ENCODE assay signal across 1 cellular context in the genomic region with DNA sequence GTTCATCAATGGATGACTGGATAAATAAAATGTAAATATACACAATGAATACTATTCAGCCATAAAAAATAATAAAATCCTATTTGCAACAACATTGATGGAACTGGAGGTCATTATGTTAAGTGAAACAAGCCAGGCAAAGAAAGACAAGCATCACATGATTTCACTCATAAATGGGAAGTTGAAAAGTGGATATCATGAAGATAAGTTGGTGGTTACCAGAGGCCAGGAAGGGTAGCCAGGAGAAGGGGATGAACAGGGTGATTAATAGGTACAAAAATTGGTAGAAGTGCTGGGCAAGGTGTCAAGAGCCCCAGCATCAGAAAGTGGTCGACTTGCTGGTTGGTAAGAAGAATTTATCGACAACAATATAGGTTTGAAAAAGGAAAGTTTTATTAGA.
TF ChIP-seq lines count a peak whose summit lies in the region.

No MANE protein-coding gene starts in this region.

TF ChIP-seq in GM12878, 131 proteins besides CTCF, POLR2A, EP300 and RAD21:
- TF ChIP-seq ZNF274 (IDR thresholded peaks at IDR 0.05; ENCODE audit: insufficient read depth, insufficient read length) (no peak), CHD2 (IDR thresholded peaks at IDR 0.05; ENCODE audit: borderline replicate concordance, low read depth, low read length) (no peak), ESRRA (IDR thresholded peaks at IDR 0.05; ENCODE audit: low read length) (no peak), ZNF384 (IDR thresholded peaks at IDR 0.05; ENCODE audit: borderline replicate concordance, low read depth, low read length) (no peak), PML (IDR thresholded peaks at IDR 0.05; ENCODE audit: low read length) (no peak), POLR2AphosphoS5 (IDR thresholded peaks at IDR 0.05; ENCODE audit: low read length) (no peak), BCL11A (IDR thresholded peaks at IDR 0.05; ENCODE audit: low read depth, low read length) (no peak), RAD51 (IDR thresholded peaks at IDR 0.05) (no peak), TCF3 (IDR thresholded peaks at IDR 0.05; ENCODE audit: borderline replicate concordance, insufficient read depth, low read depth, low read length) (no peak), SP1 (IDR thresholded peaks at IDR 0.05; ENCODE audit: low read depth, low read length) (no peak)
- TF ChIP-seq, protein P1, sequence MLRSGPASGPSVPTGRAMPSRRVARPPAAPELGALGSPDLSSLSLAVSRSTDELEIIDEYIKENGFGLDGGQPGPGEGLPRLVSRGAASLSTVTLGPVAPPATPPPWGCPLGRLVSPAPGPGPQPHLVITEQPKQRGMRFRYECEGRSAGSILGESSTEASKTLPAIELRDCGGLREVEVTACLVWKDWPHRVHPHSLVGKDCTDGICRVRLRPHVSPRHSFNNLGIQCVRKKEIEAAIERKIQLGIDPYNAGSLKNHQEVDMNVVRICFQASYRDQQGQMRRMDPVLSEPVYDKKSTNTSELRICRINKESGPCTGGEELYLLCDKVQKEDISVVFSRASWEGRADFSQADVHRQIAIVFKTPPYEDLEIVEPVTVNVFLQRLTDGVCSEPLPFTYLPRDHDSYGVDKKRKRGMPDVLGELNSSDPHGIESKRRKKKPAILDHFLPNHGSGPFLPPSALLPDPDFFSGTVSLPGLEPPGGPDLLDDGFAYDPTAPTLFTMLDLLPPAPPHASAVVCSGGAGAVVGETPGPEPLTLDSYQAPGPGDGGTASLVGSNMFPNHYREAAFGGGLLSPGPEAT (IDR thresholded peaks at IDR 0.05; ENCODE audit: low read depth): no peak
- TF ChIP-seq, protein P2, sequence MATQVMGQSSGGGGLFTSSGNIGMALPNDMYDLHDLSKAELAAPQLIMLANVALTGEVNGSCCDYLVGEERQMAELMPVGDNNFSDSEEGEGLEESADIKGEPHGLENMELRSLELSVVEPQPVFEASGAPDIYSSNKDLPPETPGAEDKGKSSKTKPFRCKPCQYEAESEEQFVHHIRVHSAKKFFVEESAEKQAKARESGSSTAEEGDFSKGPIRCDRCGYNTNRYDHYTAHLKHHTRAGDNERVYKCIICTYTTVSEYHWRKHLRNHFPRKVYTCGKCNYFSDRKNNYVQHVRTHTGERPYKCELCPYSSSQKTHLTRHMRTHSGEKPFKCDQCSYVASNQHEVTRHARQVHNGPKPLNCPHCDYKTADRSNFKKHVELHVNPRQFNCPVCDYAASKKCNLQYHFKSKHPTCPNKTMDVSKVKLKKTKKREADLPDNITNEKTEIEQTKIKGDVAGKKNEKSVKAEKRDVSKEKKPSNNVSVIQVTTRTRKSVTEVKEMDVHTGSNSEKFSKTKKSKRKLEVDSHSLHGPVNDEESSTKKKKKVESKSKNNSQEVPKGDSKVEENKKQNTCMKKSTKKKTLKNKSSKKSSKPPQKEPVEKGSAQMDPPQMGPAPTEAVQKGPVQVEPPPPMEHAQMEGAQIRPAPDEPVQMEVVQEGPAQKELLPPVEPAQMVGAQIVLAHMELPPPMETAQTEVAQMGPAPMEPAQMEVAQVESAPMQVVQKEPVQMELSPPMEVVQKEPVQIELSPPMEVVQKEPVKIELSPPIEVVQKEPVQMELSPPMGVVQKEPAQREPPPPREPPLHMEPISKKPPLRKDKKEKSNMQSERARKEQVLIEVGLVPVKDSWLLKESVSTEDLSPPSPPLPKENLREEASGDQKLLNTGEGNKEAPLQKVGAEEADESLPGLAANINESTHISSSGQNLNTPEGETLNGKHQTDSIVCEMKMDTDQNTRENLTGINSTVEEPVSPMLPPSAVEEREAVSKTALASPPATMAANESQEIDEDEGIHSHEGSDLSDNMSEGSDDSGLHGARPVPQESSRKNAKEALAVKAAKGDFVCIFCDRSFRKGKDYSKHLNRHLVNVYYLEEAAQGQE (IDR thresholded peaks at IDR 0.05; ENCODE audit: low read depth, low read length): no peak
- TF ChIP-seq, protein P3, sequence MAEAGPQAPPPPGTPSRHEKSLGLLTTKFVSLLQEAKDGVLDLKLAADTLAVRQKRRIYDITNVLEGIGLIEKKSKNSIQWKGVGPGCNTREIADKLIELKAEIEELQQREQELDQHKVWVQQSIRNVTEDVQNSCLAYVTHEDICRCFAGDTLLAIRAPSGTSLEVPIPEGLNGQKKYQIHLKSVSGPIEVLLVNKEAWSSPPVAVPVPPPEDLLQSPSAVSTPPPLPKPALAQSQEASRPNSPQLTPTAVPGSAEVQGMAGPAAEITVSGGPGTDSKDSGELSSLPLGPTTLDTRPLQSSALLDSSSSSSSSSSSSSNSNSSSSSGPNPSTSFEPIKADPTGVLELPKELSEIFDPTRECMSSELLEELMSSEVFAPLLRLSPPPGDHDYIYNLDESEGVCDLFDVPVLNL (IDR thresholded peaks at IDR 0.05; ENCODE audit: low read depth, low read length): no peak
